Comparison of ENCODE assay signal across 15 cellular contexts in the genomic region with DNA sequence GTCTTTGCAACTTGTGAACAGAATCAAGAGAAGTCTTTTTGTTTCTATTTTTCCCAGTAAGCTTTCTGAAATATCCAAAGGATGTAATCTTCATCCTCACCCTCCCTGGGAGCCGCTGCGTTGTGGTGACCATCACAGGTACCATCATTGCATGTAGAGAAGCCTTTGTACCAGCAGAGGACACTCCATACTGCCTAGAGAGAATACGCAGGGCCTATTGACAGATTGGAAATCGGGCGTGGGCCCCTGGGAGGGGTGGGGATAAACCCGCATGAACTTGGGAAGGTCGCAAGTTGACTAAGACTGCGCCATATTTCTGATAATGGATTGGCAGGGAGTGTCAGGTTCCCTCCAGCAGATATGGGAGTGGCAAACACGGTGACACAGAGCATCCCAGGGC. TPM values are rescaled to one million over a fixed set of nuclear protein-coding genes. Genes with fewer than 3 reads are reported as not detected.
DNase-seq lines count a peak whose midpoint lies in the region; ATAC-seq, FAIRE-seq and TF ChIP-seq lines count a peak whose summit lies in the region.
"Had no signal": no experiment of that assay in that cellular context is flagged by ENCODE, and none has a peak within 500 bp of the region (broad histone marks: within the 10 kb centered on the region; RNA-seq: fewer than 3 reads in every experiment).

No MANE protein-coding gene starts in this region.

- TF ChIP-seq POLR2A in K562 (conservative IDR thresholded peaks at IDR 0.05) = no peak

- H3K9me3 ChIP-seq in K562 (replicated peaks; ENCODE audit: control insufficient read depth, insufficient read depth, low read depth, low read length) = no peaks in the 10 kb centered on the region
- H3K9me3 ChIP-seq: upper lobe of left lung had no signal

- no peak for TF ChIP-seq EP300 in K562 (IDR thresholded peaks at IDR 0.05; ENCODE audit: low read length)

- H3K27ac ChIP-seq in K562 (ENCODE audit: extremely low read depth, low read depth, low read length) = no peak overlapping the region
- H3K27ac ChIP-seq: upper lobe of left lung had no signal

- DNase-seq in DMS53 (lab: John Stamatoyannopoulos, UW) (peak; percentile 4), DMS53 treated with DMSO at 0.1 percent for 48 hours (lab: John Stamatoyannopoulos, UW; ENCODE audit: unreplicated experiment) (no peak), HFF-Myc (ENCODE audit: extremely low read depth, low read depth) (no peak), K562 (ENCODE audit: extremely low read depth in 1 of 4, low spot score in 3 of 4) (peak in 3 of 4 experiments; percentile 21 to 35 (median 35)), mesenteric fat pad (ENCODE audit: low spot score) (peak; percentile 22), left lobe of liver (ENCODE audit: low spot score) (no peak)
- no peak for DNase-seq in activated effector memory CD4-positive, alpha-beta T cell treated with anti-CD3 and anti-CD28 coated beads, Interleukin-2, amount 50 U/mL, for 16 hours
- DNase-seq: 8988T; midbrain; NCI-H1694; stimulated activated CD4-positive, alpha-beta T cell treated with anti-CD3 and anti-CD28 coated beads, Interleukin-15, amount 100 ng/mL, for 24 hours; upper lobe of left lung had no signal

- no peaks in the 10 kb centered on the region for H3K79me2 ChIP-seq in K562 (ENCODE audit: control insufficient read depth, insufficient read depth, low read length)

- POLR2A ChIA-PET in K562 (lab: Yijun Ruan, JAX) = interaction anchor here (0.6 kb wide), 1 partner anchor 123 kb away, joined by 4 read pairs; no protein-coding TSS in a partner anchor

- no peak overlapping the region for H2AFZ ChIP-seq in K562 (ENCODE audit: low read depth, low read length)

- peak; percentile 68 to 69 for TF ChIP-seq RAD21 in K562 (CRISPR knock-in tag; conservative IDR thresholded peaks at IDR 0.05 in 1 of 2, IDR thresholded peaks at IDR 0.05 in 1 of 2)

- H3K27me3 ChIP-seq in K562 (ENCODE audit: control insufficient read depth in 2 of 2, insufficient read depth in 2 of 2, low read length in 2 of 2) = no peaks in the 10 kb centered on the region
- H3K27me3 ChIP-seq: upper lobe of left lung had no signal

- no peaks in the 10 kb centered on the region for H4K20me1 ChIP-seq in K562 (replicated peaks; ENCODE audit: control insufficient read depth, insufficient read depth, low read length)

- in situ Hi-C loops in K562 (cut with MboI) = no loop called here

- no TSS peak for BruUV-seq in K562 (replicated peaks; lab: Mats Ljungman, UMichigan)

- no peaks in the 10 kb centered on the region for H3K36me3 ChIP-seq in K562 (ENCODE audit: control insufficient read depth, insufficient read depth, low read length)
- H3K36me3 ChIP-seq: upper lobe of left lung had no signal

- TF ChIP-seq CTCF in HFF-Myc (IDR thresholded peaks at IDR 0.05; ENCODE audit: low read depth, low read length, missing control alignments) (peak; percentile 4), K562 (IDR thresholded peaks at IDR 0.05 in 2 of 3, conservative IDR thresholded peaks at IDR 0.05 in 1 of 3; ENCODE audit: insufficient read depth in 2 of 3, low read depth in 1 of 3, low read length in 3 of 3) (peak; percentile 47 to 70 (median 52); a peak in 5 of 6 replicates)

- H3K9me1 ChIP-seq in K562 (ENCODE audit: control insufficient read depth, insufficient read depth, low read length) = peaks cover 2% of the 10 kb centered on the region

- H3K4me3 ChIP-seq in HFF-Myc (replicated peaks; ENCODE audit: low read depth, low read length) (no peak overlapping the region), K562 (no peak overlapping the region)
- H3K4me3 ChIP-seq: upper lobe of left lung had no signal

- H3K4me1 ChIP-seq in K562 (replicated peaks in 1 of 2; ENCODE audit: control insufficient read depth in 2 of 2, insufficient read depth in 2 of 2, low read length in 2 of 2) = peaks cover 13% of the 10 kb centered on the region in 2 experiments; a peak in 4 of 5 replicates
- H3K4me1 ChIP-seq: upper lobe of left lung had no signal

- 34% methylated on average over 9 of the region's 9 CpGs for WGBS in K562 (ENCODE audit: insufficient coverage, low coverage, missing lambda C conversion rate)

- ATAC-seq in K562 (peak; percentile 74), HG03280 (IDR thresholded peaks at IDR 0.05; ENCODE audit: unreplicated experiment) (no peak), left lobe of liver (no peak)

- FAIRE-seq in K562 (lab: Jason Lieb, UNC) = peak; percentile 26
- FAIRE-seq: endometrium, H54 had no signal

- intact Hi-C loops in K562 (cut with micrococcal nuclease) = loop anchor here (2.0 kb wide), 1 partner anchor 203 kb away; no protein-coding TSS in a partner anchor

- H3K9ac ChIP-seq in K562 (ENCODE audit: insufficient read depth in 1 of 2, low read depth in 2 of 2, low read length in 2 of 2) = no peak overlapping the region

- CTCF ChIA-PET in K562 (lab: Yijun Ruan, JAX; ENCODE audit: low intra/inter-chr PET ratio) = interaction anchor here (1.3 kb wide), 1 partner anchor 213 kb away, joined by 4 read pairs; no protein-coding TSS in a partner anchor

- no peak overlapping the region for H3K4me2 ChIP-seq in K562 (ENCODE audit: insufficient read depth, low read length)

RNA-seq across cellular contexts. Expression of a gene that starts 12.7 kb away (rescaled TPM):
- total RNA-seq in K562 (2011; cell fraction: chromatin; rRNA removed; ENCODE audit: low replicate concordance) = not detected in 2 replicates
- total RNA-seq in K562 (2011; cell fraction: nucleolus; rRNA removed) = not detected in 2 replicates
- total RNA-seq in K562 (2011; cell fraction: nucleoplasm; rRNA removed) = not detected in 2 replicates
- total RNA-seq in K562 (2014; rRNA removed) (not detected in 2 replicates), K562 (2014; rRNA removed; fragmentation: Illumina TruSeq; extraction: Trizol) (not detected in 2 replicates), K562 (2015; rRNA removed; fragmentation: Illumina TruSeq; extraction: Trizol) (0.11 and 0.18 TPM in 2 replicates), K562 (2021) (not detected in 2 replicates), mesenteric fat pad (not detected), left lobe of liver (not detected)
- polyA plus RNA-seq in K562 (2011; rRNA removed) (not detected in 2 replicates), K562 (2014; fragmentation: Illumina TruSeq; extraction: Trizol) (not detected in 2 replicates), K562 (2014; fragmentation: Nextera tagmentation; extraction: Ambion mirVana) (not detected), K562 (2014; rRNA removed) (not detected in 2 replicates)
- polyA plus RNA-seq in K562 (2011; cell fraction: cytosol; rRNA removed) = not detected in 2 replicates
- not detected in 2 replicates for polyA plus RNA-seq in K562 (2011; cell fraction: nucleus; rRNA removed)
- polyA plus RNA-seq in K562 (2012) = 0.33 TPM in 1 of 2 replicates, not detected in the other
- polyA minus RNA-seq in K562 (2011; rRNA and poly(A)+ RNA removed) = not detected in 2 replicates
- polyA minus RNA-seq in K562 (2011; cell fraction: cytosol; rRNA and poly(A)+ RNA removed) = not detected in 2 replicates
- not detected in 2 replicates for polyA minus RNA-seq in K562 (2011; cell fraction: nucleus; rRNA and poly(A)+ RNA removed)

RNA-seq across cellular contexts. Expression of a gene that starts 15.5 kb away (rescaled TPM):
- total RNA-seq in K562 (2011; cell fraction: chromatin; rRNA removed; ENCODE audit: low replicate concordance) = not detected in 2 replicates
- total RNA-seq in K562 (2011; cell fraction: nucleolus; rRNA removed) = not detected in 2 replicates
- total RNA-seq in K562 (2011; cell fraction: nucleoplasm; rRNA removed) = not detected in 2 replicates
- total RNA-seq in K562 (2014; rRNA removed) (0.04 TPM in 1 of 2 replicates, not detected in the other), K562 (2014; rRNA removed; fragmentation: Illumina TruSeq; extraction: Trizol) (0.04 and 0.10 TPM in 2 replicates), K562 (2015; rRNA removed; fragmentation: Illumina TruSeq; extraction: Trizol) (0.60 and 0.69 TPM in 2 replicates), K562 (2021) (0.11 TPM in 1 of 2 replicates, not detected in the other), mesenteric fat pad (not detected), left lobe of liver (not detected)
- polyA plus RNA-seq in K562 (2011; rRNA removed) (0.03 and 0.04 TPM in 2 replicates), K562 (2014; fragmentation: Illumina TruSeq; extraction: Trizol) (0.06 TPM in 1 of 2 replicates, not detected in the other), K562 (2014; fragmentation: Nextera tagmentation; extraction: Ambion mirVana) (under 1 TPM; 0.07 to 0.10 TPM), K562 (2014; rRNA removed) (0.17 TPM in 1 of 2 replicates, not detected in the other)
- not detected in 2 replicates for polyA plus RNA-seq in K562 (2011; cell fraction: cytosol; rRNA removed)
- polyA plus RNA-seq in K562 (2011; cell fraction: nucleus; rRNA removed) = 0.06 TPM in 1 of 2 replicates, not detected in the other
- polyA plus RNA-seq in K562 (2012) = 0.42 and 0.87 TPM in 2 replicates
- not detected in 2 replicates for polyA minus RNA-seq in K562 (2011; rRNA and poly(A)+ RNA removed)
- polyA minus RNA-seq in K562 (2011; cell fraction: cytosol; rRNA and poly(A)+ RNA removed) = not detected in 2 replicates
- polyA minus RNA-seq in K562 (2011; cell fraction: nucleus; rRNA and poly(A)+ RNA removed) = not detected in 2 replicates
- total RNA-seq: upper lobe of left lung had no signal

RNA-seq across cellular contexts. Expression of a gene that starts 35.8 kb away (rescaled TPM):
- not detected in 2 replicates for total RNA-seq in K562 (2011; cell fraction: chromatin; rRNA removed; ENCODE audit: low replicate concordance)
- not detected in 2 replicates for total RNA-seq in K562 (2011; cell fraction: nucleolus; rRNA removed)
- not detected in 2 replicates for total RNA-seq in K562 (2011; cell fraction: nucleoplasm; rRNA removed)
- not detected in 2 replicates for total RNA-seq in K562 (2014; rRNA removed)
- total RNA-seq in K562 (2014; rRNA removed; fragmentation: Illumina TruSeq; extraction: Trizol) = not detected in 2 replicates
- total RNA-seq in K562 (2015; rRNA removed; fragmentation: Illumina TruSeq; extraction: Trizol) = not detected in 2 replicates
- total RNA-seq in K562 (2021) = not detected in 2 replicates
- not detected in 2 replicates for polyA plus RNA-seq in K562 (2011; rRNA removed)
- polyA plus RNA-seq in K562 (2011; cell fraction: cytosol; rRNA removed) = not detected in 2 replicates
- polyA plus RNA-seq in K562 (2011; cell fraction: nucleus; rRNA removed) = not detected in 2 replicates
- polyA plus RNA-seq in K562 (2012) = 0.03 and 0.07 TPM in 2 replicates
- not detected in 2 replicates for polyA plus RNA-seq in K562 (2014; fragmentation: Illumina TruSeq; extraction: Trizol)
- not detected for polyA plus RNA-seq in K562 (2014; fragmentation: Nextera tagmentation; extraction: Ambion mirVana)
- not detected in 2 replicates for polyA plus RNA-seq in K562 (2014; rRNA removed)
- not detected in 2 replicates for polyA minus RNA-seq in K562 (2011; rRNA and poly(A)+ RNA removed)
- polyA minus RNA-seq in K562 (2011; cell fraction: cytosol; rRNA and poly(A)+ RNA removed) = not detected in 2 replicates
- not detected in 2 replicates for polyA minus RNA-seq in K562 (2011; cell fraction: nucleus; rRNA and poly(A)+ RNA removed)
- not detected for total RNA-seq in mesenteric fat pad
- total RNA-seq in left lobe of liver = not detected
- total RNA-seq: upper lobe of left lung had no signal

RNA-seq across cellular contexts. Expression of a gene that starts 49.1 kb away (rescaled TPM):
- total RNA-seq in K562 (2011; cell fraction: chromatin; rRNA removed; ENCODE audit: low replicate concordance) = not detected in 2 replicates
- not detected in 2 replicates for total RNA-seq in K562 (2011; cell fraction: nucleolus; rRNA removed)
- not detected in 2 replicates for total RNA-seq in K562 (2011; cell fraction: nucleoplasm; rRNA removed)
- 0.14 TPM in 1 of 2 replicates, not detected in the other for total RNA-seq in K562 (2014; rRNA removed)
- not detected in 2 replicates for total RNA-seq in K562 (2014; rRNA removed; fragmentation: Illumina TruSeq; extraction: Trizol)
- 0.11 and 0.18 TPM in 2 replicates for total RNA-seq in K562 (2015; rRNA removed; fragmentation: Illumina TruSeq; extraction: Trizol)
- not detected in 2 replicates for total RNA-seq in K562 (2021)
- polyA plus RNA-seq in K562 (2011; rRNA removed) = not detected in 2 replicates
- polyA plus RNA-seq in K562 (2011; cell fraction: cytosol; rRNA removed) = not detected in 2 replicates
- polyA plus RNA-seq in K562 (2011; cell fraction: nucleus; rRNA removed) = 0.13 TPM in 1 of 2 replicates, not detected in the other
- 0.18 and 0.37 TPM in 2 replicates for polyA plus RNA-seq in K562 (2012)
- polyA plus RNA-seq in K562 (2014; fragmentation: Illumina TruSeq; extraction: Trizol) = 0.09 TPM in 1 of 2 replicates, not detected in the other
- polyA plus RNA-seq in K562 (2014; fragmentation: Nextera tagmentation; extraction: Ambion mirVana) = not detected
- 0.13 TPM in 1 of 2 replicates, not detected in the other for polyA plus RNA-seq in K562 (2014; rRNA removed)
- not detected in 2 replicates for polyA minus RNA-seq in K562 (2011; rRNA and poly(A)+ RNA removed)
- polyA minus RNA-seq in K562 (2011; cell fraction: cytosol; rRNA and poly(A)+ RNA removed) = not detected in 2 replicates
- not detected in 2 replicates for polyA minus RNA-seq in K562 (2011; cell fraction: nucleus; rRNA and poly(A)+ RNA removed)
- total RNA-seq in mesenteric fat pad = not detected
- not detected for total RNA-seq in left lobe of liver

Comparison
In these comparisons a context has a peak if more than half of its experiments do, and no peak if none do; other contexts are left out.
1. DNase-seq: peak in DMS53 (single experiment), K562 (3 of 4) and mesenteric fat pad (single experiment); none in DMS53 treated with DMSO at 0.1 percent for 48 hours (single experiment), HFF-Myc (single experiment), activated effector memory CD4-positive, alpha-beta T cell treated with anti-CD3 and anti-CD28 coated beads, Interleukin-2, amount 50 U/mL, for 16 hours (single experiment) and left lobe of liver (single experiment).